ENCODE assay signal across 26 cellular contexts in the genomic region with DNA sequence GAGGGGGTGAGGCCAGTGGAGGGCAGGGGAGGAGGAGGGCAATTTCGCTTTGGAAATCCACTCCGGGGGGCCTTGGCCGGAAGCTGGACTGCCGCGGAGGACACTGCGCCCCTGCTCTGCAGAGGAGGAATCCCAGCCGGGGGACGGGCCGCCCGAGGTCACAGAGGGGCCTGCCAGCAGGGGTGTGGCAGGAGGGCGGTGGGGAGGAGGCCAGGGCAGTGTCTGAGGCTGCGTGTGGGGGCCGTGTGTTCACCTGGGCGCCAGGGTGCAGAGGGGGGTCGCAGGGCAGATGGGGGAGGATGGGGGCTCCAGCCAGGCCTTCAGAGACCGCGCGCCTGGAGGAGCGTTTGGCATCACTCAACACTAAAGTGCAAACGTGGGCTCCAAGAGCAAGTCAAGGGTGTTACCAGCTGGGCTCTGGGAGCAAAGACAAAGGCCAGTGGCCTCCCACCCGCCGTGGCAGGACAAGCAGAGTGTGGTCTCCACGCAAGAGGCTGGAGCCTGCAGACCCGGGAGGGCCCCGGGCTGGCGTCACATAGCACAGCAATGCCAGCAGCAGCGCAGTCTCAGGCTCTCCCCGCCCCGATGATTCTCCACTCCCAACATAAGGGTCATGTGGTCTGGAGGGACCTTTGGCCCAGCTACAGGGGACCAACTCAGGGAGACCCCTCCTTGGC.
"Had no signal": no experiment of that assay in that cellular context is flagged by ENCODE, and none has a peak within 500 bp of the region (broad histone marks: within the 10 kb centered on the region; RNA-seq: fewer than 3 reads in every experiment).

No MANE protein-coding gene starts in this region.

- H2AFZ ChIP-seq: neural progenitor cell had no signal

- H3K27ac ChIP-seq: left lung, neural progenitor cell, tibial artery, upper lobe of right lung, VCaP had no signal

- DNase-seq: activated CD4-positive, alpha-beta T cell treated with anti-CD3 and anti-CD28 coated beads for 4 hours; activated CD4-positive, alpha-beta T cell treated with anti-CD3 and anti-CD28 coated beads, Interleukin-2, amount 50 U/mL, for 4 hours; activated naive CD4-positive, alpha-beta T cell; activated T-cell treated with anti-CD3 and anti-CD28 coated beads for 4 hours; activated T-cell treated with anti-CD3 and anti-CD28 coated beads, Interleukin-2, amount 50 U/mL, for 72 hours; anterior cingulate cortex; dermis blood vessel endothelial cell; effector CD4-positive, alpha-beta T cell; head of caudate nucleus; kidney glomerular epithelial cell; left lung; mesendoderm; natural killer cell; posterior cingulate gyrus; stimulated activated CD4-positive, alpha-beta T cell treated with anti-CD3 and anti-CD28 coated beads, Interleukin-2, amount 100 ng/mL, for 48 hours; substantia nigra; T-helper 1 cell; tibial artery; upper lobe of right lung had no signal

- H3K4me1 Mint-ChIP-seq: natural killer cell had no signal

- H3K4me3 Mint-ChIP-seq: activated naive CD8-positive, alpha-beta T cell; activated T-cell treated with anti-CD3 and anti-CD28 coated beads, Interleukin-2, amount 50 U/mL, for 72 hours; natural killer cell; neural progenitor cell; stimulated activated naive CD8-positive, alpha-beta T cell treated with anti-CD3 and anti-CD28 coated beads, Interleukin-15, Interleukin-2, amounts not matched to agents 100 ng/mL and 50 ng/mL, for 24 hours; T-helper 2 cell treated with Interferon-gamma antibody and Interleukin-4, amounts not matched to agents 5 μg/mL and 100 μg/mL, for 36 hours had no signal

- H3K36me3 ChIP-seq: left lung, neural progenitor cell, tibial artery, upper lobe of right lung had no signal

- H3K9me3 Mint-ChIP-seq: activated T-cell treated with anti-CD3 and anti-CD28 coated beads, Interleukin-2, amount 50 U/mL, for 72 hours; natural killer cell; neural progenitor cell; stimulated activated naive CD8-positive, alpha-beta T cell treated with anti-CD3 and anti-CD28 coated beads, Interleukin-15, Interleukin-2, amounts not matched to agents 100 ng/mL and 50 ng/mL, for 24 hours; T-helper 2 cell treated with Interferon-gamma antibody and Interleukin-4, amounts not matched to agents 5 μg/mL and 100 μg/mL, for 36 hours had no signal

- H3K27me3 ChIP-seq: neural progenitor cell, upper lobe of right lung had no signal

- H3K27ac Mint-ChIP-seq: activated naive CD8-positive, alpha-beta T cell; activated T-cell treated with anti-CD3 and anti-CD28 coated beads, Interleukin-2, amount 50 U/mL, for 72 hours; natural killer cell; T-helper 2 cell treated with Interferon-gamma antibody and Interleukin-4, amounts not matched to agents 5 μg/mL and 100 μg/mL, for 36 hours had no signal

- H3K9ac ChIP-seq: neural progenitor cell had no signal

- H3K4me1 ChIP-seq: left lung, neural progenitor cell, tibial artery, upper lobe of right lung had no signal

- H3K4me3 ChIP-seq: left lung, lung, neural progenitor cell, tibial artery, upper lobe of right lung had no signal

- FAIRE-seq: colon had no signal

- H3K27me3 Mint-ChIP-seq: activated naive CD8-positive, alpha-beta T cell; stimulated activated naive CD8-positive, alpha-beta T cell treated with anti-CD3 and anti-CD28 coated beads, Interleukin-15, Interleukin-2, amounts not matched to agents 100 ng/mL and 50 ng/mL, for 24 hours had no signal

- H3K9me3 ChIP-seq: left lung, tibial artery, upper lobe of right lung had no signal

- ATAC-seq: activated T-cell treated with anti-CD3 and anti-CD28 coated beads, Interleukin-2, amount 50 U/mL, for 72 hours had no signal

- H3K4me2 ChIP-seq: neural progenitor cell had no signal
